ENCODE assay signal across 20 cellular contexts in the genomic region with DNA sequence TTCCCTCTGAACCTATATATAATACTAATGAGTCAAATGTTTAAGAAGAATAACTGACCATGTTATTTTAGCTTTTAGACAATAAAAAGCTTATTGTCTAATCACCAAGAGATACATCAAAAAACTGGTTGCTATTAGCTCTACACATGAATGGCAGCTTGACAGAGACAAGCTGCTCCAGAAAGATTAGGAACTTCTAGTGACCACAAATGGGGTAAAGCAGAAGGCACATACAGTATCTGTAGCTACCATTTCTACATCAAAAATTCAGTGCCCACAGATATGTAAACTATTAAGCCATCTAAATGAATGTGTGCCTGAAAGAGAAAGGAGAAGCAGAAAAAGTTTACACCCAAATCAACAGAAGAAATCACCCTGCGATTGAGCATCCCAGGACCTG. TPM values are rescaled to one million over a fixed set of nuclear protein-coding genes. Genes with fewer than 3 reads are reported as not detected.
DNase-seq lines count a peak whose midpoint lies in the region; ATAC-seq and TF ChIP-seq lines count a peak whose summit lies in the region.
"Had no signal": no experiment of that assay in that cellular context is flagged by ENCODE, and none has a peak within 500 bp of the region (broad histone marks: within the 10 kb centered on the region; RNA-seq: fewer than 3 reads in every experiment).

No MANE protein-coding gene starts in this region.

- no peak for DNase-seq in activated T-cell treated with anti-CD3 and anti-CD28 coated beads, Interleukin-2, amount 50 U/mL, for 72 hours
- DNase-seq in activated T-cell treated with anti-CD3 and anti-CD28 coated beads for 4 hours: no peak
- no peak for DNase-seq in central memory CD8-positive, alpha-beta T cell (ENCODE audit: low spot score in 2 of 2)
- DNase-seq in osteocyte (ENCODE audit: extremely low spot score, unreplicated experiment): no peak
- DNase-seq in Caco-2: no peak
- no peak for DNase-seq in foreskin melanocyte
- DNase-seq: ACHN; activated gamma-delta T cell treated with Interleukin-2 at 50 U/mL for 16 hours; esophagus squamous epithelium; kidney glomerular epithelial cell; midbrain; NCI-H146; NCI-H2227 treated with DMSO at 0.1 percent for 48 hours; spleen; stimulated activated naive CD4-positive, alpha-beta T cell; trophoblast cell had no signal

- H3K27me3 Mint-ChIP-seq in activated T-cell treated with anti-CD3 and anti-CD28 coated beads, Interleukin-2, amount 50 U/mL, for 72 hours (ENCODE audit: low read depth): no peaks in the 10 kb centered on the region
- H3K27me3 Mint-ChIP-seq in central memory CD8-positive, alpha-beta T cell: no peaks in the 10 kb centered on the region
- no peaks in the 10 kb centered on the region for H3K27me3 Mint-ChIP-seq in osteocyte (ENCODE audit: unreplicated experiment)
- no peaks in the 10 kb centered on the region for H3K27me3 Mint-ChIP-seq in Caco-2 (ENCODE audit: insufficient read depth, unreplicated experiment)

- H3K36me3 ChIP-seq in SU-DHL-6 (ENCODE audit: low read length): peaks cover 6% of the 10 kb centered on the region; the same call in 1 of the 2 replicates
- no peaks in the 10 kb centered on the region for H3K36me3 ChIP-seq in Caco-2 (ENCODE audit: control insufficient read depth, insufficient read depth, low read length)

- POLR2A ChIA-PET in Caco-2 (lab: Charles Lee): no interaction called here

- H3K4me3 ChIP-seq in SU-DHL-6 (ENCODE audit: insufficient read depth, low read length, poor library complexity, severe bottlenecking) (no peak overlapping the region), Caco-2 (ENCODE audit: low read depth, low read length) (no peak overlapping the region)
- H3K4me3 ChIP-seq: esophagus squamous epithelium had no signal

- H3K27ac Mint-ChIP-seq in activated T-cell treated with anti-CD3 and anti-CD28 coated beads, Interleukin-2, amount 50 U/mL, for 72 hours: peak overlapping the region; percentile 29
- peak overlapping the region; percentile 35 for H3K27ac Mint-ChIP-seq in central memory CD8-positive, alpha-beta T cell (ENCODE audit: low read depth)
- H3K27ac Mint-ChIP-seq in osteocyte (ENCODE audit: unreplicated experiment) (no peak overlapping the region), Caco-2 (ENCODE audit: unreplicated experiment) (no peak overlapping the region)

- H3K36me3 Mint-ChIP-seq in activated T-cell treated with anti-CD3 and anti-CD28 coated beads, Interleukin-2, amount 50 U/mL, for 72 hours (ENCODE audit: insufficient read depth in 2 of 2): peaks cover 4 to 7% of the 10 kb centered on the region in 2 donors
- H3K36me3 Mint-ChIP-seq in central memory CD8-positive, alpha-beta T cell (ENCODE audit: insufficient read depth): peaks cover 22% of the 10 kb centered on the region
- H3K36me3 Mint-ChIP-seq in osteocyte (ENCODE audit: unreplicated experiment) (peaks cover 3% of the 10 kb centered on the region), Caco-2 (ENCODE audit: insufficient read depth, unreplicated experiment) (peaks cover 9% of the 10 kb centered on the region)

- no peak overlapping the region for H3K9ac ChIP-seq in SU-DHL-6 (ENCODE audit: low read length)

- 0 out of 2 replicates have a peak, but pooled peaks cover 3% of the 10 kb centered on the region for H3K4me1 ChIP-seq in Caco-2

- peak overlapping the region; percentile 45 to 55 for H3K4me3 Mint-ChIP-seq in activated T-cell treated with anti-CD3 and anti-CD28 coated beads, Interleukin-2, amount 50 U/mL, for 72 hours
- peak overlapping the region; percentile 96 for H3K4me3 Mint-ChIP-seq in central memory CD8-positive, alpha-beta T cell
- H3K4me3 Mint-ChIP-seq in osteocyte (ENCODE audit: unreplicated experiment): peak overlapping the region; percentile 32
- no peak overlapping the region for H3K4me3 Mint-ChIP-seq in Caco-2 (ENCODE audit: unreplicated experiment)

- CTCF ChIA-PET in Caco-2 (lab: Charles Lee): interaction anchor here (0.6 to 0.7 kb wide), 2 partner anchors 69 to 195 kb away, joined by 3 read pairs; no protein-coding TSS in a partner anchor

- H3K9me3 Mint-ChIP-seq in activated T-cell treated with anti-CD3 and anti-CD28 coated beads, Interleukin-2, amount 50 U/mL, for 72 hours: no peaks in the 10 kb centered on the region
- no peaks in the 10 kb centered on the region for H3K9me3 Mint-ChIP-seq in central memory CD8-positive, alpha-beta T cell
- H3K9me3 Mint-ChIP-seq in osteocyte (ENCODE audit: unreplicated experiment) (no peaks in the 10 kb centered on the region), Caco-2 (ENCODE audit: unreplicated experiment) (no peaks in the 10 kb centered on the region)

- no TSS peak for BruUV-seq in Caco-2 (replicated peaks; lab: Mats Ljungman, UMichigan)

- ATAC-seq in activated T-cell treated with anti-CD3 and anti-CD28 coated beads, Interleukin-2, amount 50 U/mL, for 72 hours (replicated peaks in 1 of 2): no peak
- no peak for ATAC-seq in central memory CD8-positive, alpha-beta T cell (replicated peaks; ENCODE audit: extremely low read depth, poor library complexity, severe bottlenecking)
- no peak for ATAC-seq in HG03039 (IDR thresholded peaks at IDR 0.05; ENCODE audit: unreplicated experiment)
- ATAC-seq: Right ventricle myocardium inferior had no signal

- H2AFZ ChIP-seq in SU-DHL-6 (ENCODE audit: low read depth, low read length, severe bottlenecking): no peak overlapping the region

- intact Hi-C loops in Caco-2 (cut with micrococcal nuclease; ENCODE audit: unreplicated experiment): no loop called here

- peaks cover 64% of the 10 kb centered on the region for H3K4me1 Mint-ChIP-seq in activated T-cell treated with anti-CD3 and anti-CD28 coated beads, Interleukin-2, amount 50 U/mL, for 72 hours (ENCODE audit: low read depth)
- H3K4me1 Mint-ChIP-seq in central memory CD8-positive, alpha-beta T cell: peaks cover 52% of the 10 kb centered on the region
- peaks cover 41% of the 10 kb centered on the region for H3K4me1 Mint-ChIP-seq in osteocyte (ENCODE audit: unreplicated experiment)
- H3K4me1 Mint-ChIP-seq in Caco-2 (ENCODE audit: low read depth, unreplicated experiment): no peaks in the 10 kb centered on the region

- H3K9me2 ChIP-seq in SU-DHL-6 (replicated peaks; ENCODE audit: insufficient read depth, low read length): no peaks in the 10 kb centered on the region

- no peaks in the 10 kb centered on the region for H3K27me3 ChIP-seq in SU-DHL-6 (ENCODE audit: low read length)
- no peaks in the 10 kb centered on the region for H3K27me3 ChIP-seq in Caco-2 (replicated peaks; ENCODE audit: control insufficient read depth, insufficient read depth, low read length)
- H3K27me3 ChIP-seq: esophagus squamous epithelium, spleen had no signal

- no peak overlapping the region for H3K27ac ChIP-seq in SU-DHL-6 (ENCODE audit: low read depth, low read length)
- H3K27ac ChIP-seq: esophagus squamous epithelium, HL-60, spleen had no signal

- TF ChIP-seq CTCF in SU-DHL-6 (IDR thresholded peaks at IDR 0.05; ENCODE audit: insufficient read depth, low read length, poor library complexity, severe bottlenecking) (no peak), osteocyte (IDR thresholded peaks at IDR 0.05) (no peak), Caco-2 (IDR thresholded peaks at IDR 0.05; ENCODE audit: insufficient read depth in 1 of 2, low read depth in 1 of 2, low read length in 1 of 2, severe bottlenecking in 1 of 2, unreplicated experiment in 1 of 2) (no peak)

- peak overlapping the region; percentile 10 for H3K4me2 ChIP-seq in SU-DHL-6 (ENCODE audit: low read depth, low read length, poor library complexity, severe bottlenecking)

- no peaks in the 10 kb centered on the region for H3K9me3 ChIP-seq in SU-DHL-6 (ENCODE audit: insufficient read depth, low read length)
- H3K9me3 ChIP-seq in Caco-2: no peaks in the 10 kb centered on the region
- H3K9me3 ChIP-seq: esophagus squamous epithelium, spleen had no signal

- no peaks in the 10 kb centered on the region for H4K20me1 ChIP-seq in SU-DHL-6 (ENCODE audit: low read depth, low read length)

- 0 out of 2 replicates have a peak, but pooled peaks cover 5% of the 10 kb centered on the region for H3F3A ChIP-seq in SU-DHL-6 (ENCODE audit: insufficient read depth)

- H3K79me2 ChIP-seq in SU-DHL-6 (ENCODE audit: insufficient read depth, low read length): peaks cover 90% of the 10 kb centered on the region

RNA-seq across cellular contexts. Expression of a gene that starts 2.4 kb away (rescaled TPM):
- 10 to 100 TPM; 34.7 to 43.0 TPM for total RNA-seq in activated T-cell treated with anti-CD3 and anti-CD28 coated beads, Interleukin-2, amount 50 U/mL, for 72 hours
- total RNA-seq in osteocyte: 45.6 and 47.7 TPM in 2 replicates
- 38.0 and 41.5 TPM in 2 replicates for total RNA-seq in Caco-2 (2022)

RNA-seq across cellular contexts. Expression of a gene that starts 2.5 kb away (rescaled TPM):
- 10 to 100 TPM; 71.1 to 87.9 TPM for total RNA-seq in activated T-cell treated with anti-CD3 and anti-CD28 coated beads, Interleukin-2, amount 50 U/mL, for 72 hours
- total RNA-seq in osteocyte (59.5 and 61.6 TPM in 2 replicates), Caco-2 (2022) (58.3 and 62.5 TPM in 2 replicates)

RNA-seq across cellular contexts. Expression of a gene that starts 52.6 kb away (rescaled TPM):
- total RNA-seq in activated T-cell treated with anti-CD3 and anti-CD28 coated beads, Interleukin-2, amount 50 U/mL, for 72 hours: 10 to 100 TPM; 62.6 to 67.1 TPM
- total RNA-seq in osteocyte (88.3 and 88.4 TPM in 2 replicates), Caco-2 (2022) (64.4 and 65.0 TPM in 2 replicates)

Comparison
In these comparisons a context has a peak if more than half of its experiments do, and no peak if none do; other contexts are left out.
1. H3K27ac Mint-ChIP-seq: peak in activated T-cell treated with anti-CD3 and anti-CD28 coated beads, Interleukin-2, amount 50 U/mL, for 72 hours (single experiment) and central memory CD8-positive, alpha-beta T cell (single experiment); none in osteocyte (single experiment) and Caco-2 (single experiment).